8 cellular contexts compared by ENCODE assay signal in the genomic region with DNA sequence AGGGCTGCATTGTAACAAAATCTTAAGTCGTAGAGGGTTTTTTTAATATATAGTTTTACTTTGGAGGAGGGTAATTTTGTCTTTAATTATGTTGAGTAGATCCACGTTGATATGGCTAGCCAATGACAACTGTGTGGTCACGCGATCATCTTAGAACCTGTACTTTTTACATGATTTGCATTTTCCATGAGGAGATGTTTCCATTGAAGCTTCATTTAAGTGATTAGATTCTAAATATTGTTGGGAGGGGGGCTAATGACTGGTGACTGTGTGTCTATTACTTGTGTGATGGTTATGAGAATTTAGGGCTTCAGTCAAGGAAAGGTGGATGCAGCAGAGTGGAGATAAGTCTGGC. TPM values are rescaled to one million over a fixed set of nuclear protein-coding genes. Genes with fewer than 3 reads are reported as not detected.
DNase-seq lines count a peak whose midpoint lies in the region; ATAC-seq and TF ChIP-seq lines count a peak whose summit lies in the region.
"Not testable (repeated sequence)": the region's sequence is repeated elsewhere in the genome, so short reads cannot be mapped to it uniquely, and the experiment has no call there.

No MANE protein-coding gene starts in this region.

- H3K18ac ChIP-seq in IMR-90 (ENCODE audit: low read depth, low read length), result not testable (repeated sequence)

- H2BK5ac ChIP-seq in IMR-90 (ENCODE audit: low read depth, low read length, poor library complexity, severe bottlenecking), result not testable (repeated sequence)

- H3K27ac ChIP-seq in DND-41 (ENCODE audit: low read length) (peak overlapping the region; percentile 72), IMR-90 (ENCODE audit: insufficient read depth, low read length) (peak overlapping the region; percentile 64; the same call in 1 of the 2 replicates), ascending aorta (peak overlapping the region; percentile 82 to 84), left lung (peak overlapping the region in 1 of 2 donors; percentile 80), osteoblast (ENCODE audit: low read depth, low read length) (peak overlapping the region; percentile 82), thyroid gland (peak overlapping the region in 2 of 3 donors; percentile 47 to 77)

- H3K79me2 ChIP-seq in DND-41 (ENCODE audit: insufficient read depth, low read length) (peaks cover 35% of the 10 kb centered on the region), osteoblast (ENCODE audit: insufficient read depth, low read length) (peaks cover 27% of the 10 kb centered on the region)

- H2BK120ac ChIP-seq in IMR-90 (ENCODE audit: low read depth, low read length), result not testable (repeated sequence)

- not testable (repeated sequence) for H2AK9ac ChIP-seq in IMR-90 (replicated peaks; ENCODE audit: low read depth, low read length, poor library complexity)

- DNase-seq in DND-41; IMR-90; ascending aorta (ENCODE audit: low spot score in 2 of 2); epithelial cell of proximal tubule (ENCODE audit: low read depth); left lung; osteoblast (ENCODE audit: insufficient read length, low spot score, missing footprints); thyroid gland: not testable (repeated sequence)

- 0% methylated on average over 3 of the region's 4 CpGs; no CpG with 5 or more reads in 1 of the 2 experiments for WGBS in IMR-90 (ENCODE audit: extremely low coverage in 2 of 2, insufficient read length in 1 of 2), 2 experiments
- 1 to 3% methylated on average over 4 of the region's 4 CpGs for WGBS in thyroid gland, 2 donors

- peak overlapping the region; percentile 72; the same call in 1 of the 2 replicates for H3K4ac ChIP-seq in IMR-90 (ENCODE audit: low read depth, low read length)

- CTCF ChIA-PET in IMR-90 (lab: Yijun Ruan, JAX), result not testable (repeated sequence)

- H3K36me3 ChIP-seq in DND-41 (ENCODE audit: insufficient read depth, low read length) (peaks cover 32% of the 10 kb centered on the region), IMR-90 (ENCODE audit: control insufficient read depth, insufficient read depth, low read length) (peaks cover 11% of the 10 kb centered on the region), ascending aorta (peaks cover 5 to 20% of the 10 kb centered on the region in 2 donors), left lung (peaks cover 0 to 33% of the 10 kb centered on the region in 2 donors), osteoblast (ENCODE audit: insufficient read depth, low read length) (peaks cover 11% of the 10 kb centered on the region)
- H3K36me3 ChIP-seq in thyroid gland, result not testable (repeated sequence)

- H3K4me3 ChIP-seq in DND-41 (ENCODE audit: low read depth in 1 of 2, low read length in 2 of 2) (peak overlapping the region; percentile 51 to 60; a peak in 3 of 4 replicates), IMR-90 (ENCODE audit: insufficient read depth, low read depth, low read length) (peak overlapping the region; percentile 75), ascending aorta (peak overlapping the region; percentile 83 to 89), epithelial cell of proximal tubule (ENCODE audit: low read depth, low read length) (peak overlapping the region; percentile 61), left lung (peak overlapping the region; percentile 65 to 75), osteoblast (ENCODE audit: insufficient read depth, low read length) (peak overlapping the region; percentile 84), thyroid gland (replicated peaks in 1 of 3) (peak overlapping the region; percentile 39 to 84 (median 52))

- H2AFZ ChIP-seq in DND-41 (ENCODE audit: low read depth, low read length) (peak overlapping the region; percentile 77), osteoblast (ENCODE audit: low read length) (peak overlapping the region; percentile 91)
- not testable (repeated sequence) for H2AFZ ChIP-seq in IMR-90 (replicated peaks; ENCODE audit: low read length, poor library complexity)

- H3K14ac ChIP-seq in IMR-90 (replicated peaks; ENCODE audit: low read depth, low read length), result not testable (repeated sequence)

- TF ChIP-seq CTCF in DND-41 (IDR thresholded peaks at IDR 0.05; ENCODE audit: borderline replicate concordance, extremely low read depth, low read length, poor library complexity, severe bottlenecking); IMR-90 (conservative IDR thresholded peaks at IDR 0.05; ENCODE audit: low read depth, low read length); ascending aorta (IDR thresholded peaks at IDR 0.05); epithelial cell of proximal tubule (conservative IDR thresholded peaks at IDR 0.05; ENCODE audit: low read depth, low read length); left lung (IDR thresholded peaks at IDR 0.05); osteoblast (IDR thresholded peaks at IDR 0.05; ENCODE audit: extremely low read depth, low read depth, low read length); thyroid gland (IDR thresholded peaks at IDR 0.05): not testable (repeated sequence)

- not testable (repeated sequence) for TF ChIP-seq RAD21 in IMR-90 (IDR thresholded peaks at IDR 0.05; ENCODE audit: low read length)

- not testable (repeated sequence) for ATAC-seq in DND-41 (ENCODE audit: insufficient read depth, low read depth); IMR-90 (ENCODE audit: low read depth); left lung

- H2BK15ac ChIP-seq in IMR-90 (ENCODE audit: low read depth, low read length), result not testable (repeated sequence)

- H3K9me1 ChIP-seq in IMR-90 (ENCODE audit: insufficient read depth, low read length), result not testable (repeated sequence)

- peaks cover 20% of the 10 kb centered on the region for H3K4me1 Mint-ChIP-seq in T-helper 1 cell treated with Interleukin-12 subunit alpha and Interleukin-12 subunit beta and Interleukin-4 antibody, amounts not matched to agents 30 μg/mL and 1 μg/mL, for 36 hours (ENCODE audit: low read depth)

- not testable (repeated sequence) for BruUV-seq in IMR-90 (replicated peaks; lab: Mats Ljungman, UMichigan)

- not testable (repeated sequence) for H3K9me3 ChIP-seq in DND-41 (ENCODE audit: insufficient read depth, low read length, severe bottlenecking); IMR-90 (ENCODE audit: control insufficient read depth, insufficient read depth, low read length); ascending aorta; left lung; osteoblast (ENCODE audit: low read depth, low read length); thyroid gland

- H3K36me3 Mint-ChIP-seq in T-helper 1 cell treated with Interleukin-12 subunit alpha and Interleukin-12 subunit beta and Interleukin-4 antibody, amounts not matched to agents 30 μg/mL and 1 μg/mL, for 36 hours (ENCODE audit: low read depth), result not testable (repeated sequence)

- peaks cover 13 to 23% of the 10 kb centered on the region in 2 experiments for H3K79me1 ChIP-seq in IMR-90 (ENCODE audit: low read depth in 1 of 2, low read length in 2 of 2)

- H3K27me3 Mint-ChIP-seq in T-helper 1 cell treated with Interleukin-12 subunit alpha and Interleukin-12 subunit beta and Interleukin-4 antibody, amounts not matched to agents 30 μg/mL and 1 μg/mL, for 36 hours (ENCODE audit: low read depth), result not testable (repeated sequence)

- H3K27ac Mint-ChIP-seq in T-helper 1 cell treated with Interleukin-12 subunit alpha and Interleukin-12 subunit beta and Interleukin-4 antibody, amounts not matched to agents 30 μg/mL and 1 μg/mL, for 36 hours, result peak overlapping the region; percentile 95

- not testable (repeated sequence) for H3K9me3 Mint-ChIP-seq in T-helper 1 cell treated with Interleukin-12 subunit alpha and Interleukin-12 subunit beta and Interleukin-4 antibody, amounts not matched to agents 30 μg/mL and 1 μg/mL, for 36 hours

- peak overlapping the region; percentile 67 for H2AK5ac ChIP-seq in IMR-90 (ENCODE audit: low read depth, low read length)

- not testable (repeated sequence) for H3K56ac ChIP-seq in IMR-90 (ENCODE audit: extremely low read depth, insufficient read depth, low read length)

- peak overlapping the region; percentile 90 to 99; a peak in 3 of 4 replicates for H4K8ac ChIP-seq in IMR-90 (ENCODE audit: low read depth in 2 of 2, low read length in 2 of 2)

- not testable (repeated sequence) for H3K23ac ChIP-seq in IMR-90 (ENCODE audit: low read depth, low read length)

- H3K9ac ChIP-seq in DND-41 (ENCODE audit: low read depth, low read length), result peak overlapping the region; percentile 73
- H3K9ac ChIP-seq in IMR-90 (ENCODE audit: low read depth, low read length), result peak overlapping the region; percentile 50

- peak overlapping the region; percentile 78 for H3K4me2 ChIP-seq in DND-41 (ENCODE audit: insufficient read depth, low read length)
- peak overlapping the region; percentile 99 for H3K4me2 ChIP-seq in IMR-90 (ENCODE audit: low read depth, low read length)
- peak overlapping the region; percentile 90 for H3K4me2 ChIP-seq in osteoblast (ENCODE audit: insufficient read depth, low read length)

- dilution Hi-C loops in IMR-90 (cut with HindIII; ENCODE audit: low sequenced_read_pairs, unreplicated experiment), result not testable (repeated sequence)

- H3K4me1 ChIP-seq in DND-41 (ENCODE audit: insufficient read depth, low read length), result peaks cover 26% of the 10 kb centered on the region
- not testable (repeated sequence) for H3K4me1 ChIP-seq in IMR-90 (ENCODE audit: control insufficient read depth, insufficient read depth, low read length)
- H3K4me1 ChIP-seq in ascending aorta, result peaks cover 4 to 10% of the 10 kb centered on the region in 2 donors
- peaks cover 6 to 19% of the 10 kb centered on the region in 2 donors for H3K4me1 ChIP-seq in left lung
- H3K4me1 ChIP-seq in osteoblast (ENCODE audit: insufficient read depth, low read length), result peaks cover 15% of the 10 kb centered on the region
- H3K4me1 ChIP-seq in thyroid gland, result peaks cover 8 to 12% of the 10 kb centered on the region in 2 donors

- not testable (repeated sequence) for TF ChIP-seq POLR2A in IMR-90 (IDR thresholded peaks at IDR 0.05; ENCODE audit: low read depth, low read length); thyroid gland (IDR thresholded peaks at IDR 0.05)

- POLR2A ChIA-PET in IMR-90 (lab: Charles Lee; ENCODE audit: unreplicated experiment), result not testable (repeated sequence)

- H4K5ac ChIP-seq in IMR-90 (ENCODE audit: low read depth, low read length), result not testable (repeated sequence)

- H3K4me3 Mint-ChIP-seq in T-helper 1 cell treated with Interleukin-12 subunit alpha and Interleukin-12 subunit beta and Interleukin-4 antibody, amounts not matched to agents 30 μg/mL and 1 μg/mL, for 36 hours, result peak overlapping the region; percentile 95

- H3K27me3 ChIP-seq in DND-41 (ENCODE audit: insufficient read depth, low read length, poor library complexity); IMR-90 (ENCODE audit: control insufficient read depth, insufficient read depth, low read length); ascending aorta; left lung; osteoblast (ENCODE audit: insufficient read depth, low read length); thyroid gland: not testable (repeated sequence)

- H4K91ac ChIP-seq in IMR-90 (ENCODE audit: insufficient read depth, low read depth, low read length), result not testable (repeated sequence)

- H2BK20ac ChIP-seq in IMR-90 (ENCODE audit: low read depth, low read length), result not testable (repeated sequence)

- in situ Hi-C loops in IMR-90 (cut with MboI; ENCODE audit: low sequenced_read_pairs), result not testable (repeated sequence)

- intact Hi-C loops in IMR-90 (cut with micrococcal nuclease), result loop anchor here (5.0 kb wide), 1 partner anchor 405 kb away; no protein-coding TSS in a partner anchor
- intact Hi-C loops in ascending aorta (cut with DNase I), result loop anchor here (2.0 kb wide), 1 partner anchor 53 kb away; no protein-coding TSS in a partner anchor
- intact Hi-C loops in left lung (cut with DNase I), result not testable (repeated sequence)
- intact Hi-C loops in thyroid gland (cut with DNase I), result loop anchor here (10.0 kb wide), 2 partner anchors 57 to 407 kb away; no protein-coding TSS in a partner anchor

- not testable (repeated sequence) for H4K20me1 ChIP-seq in DND-41 (ENCODE audit: insufficient read depth, low read length); IMR-90 (ENCODE audit: insufficient read depth, low read length); osteoblast (ENCODE audit: insufficient read depth, low read length)

RNA-seq across cellular contexts. Expression of gene METTL2B, which starts 0.8 kb away (rescaled TPM):
- total RNA-seq in IMR-90 (2012; rRNA removed) (34.2 and 45.8 TPM in 2 replicates), ascending aorta (37.4 TPM), epithelial cell of proximal tubule (39.6 and 39.9 TPM in 2 replicates), left lung (10 to 100 TPM; 22.7 to 27.4 TPM), osteoblast (29.5 and 30.8 TPM in 2 replicates), thyroid gland (10 to 100 TPM; 29.2 to 39.0 (median 32.0) TPM)
- 14.1 and 18.0 TPM in 2 replicates for polyA plus RNA-seq in IMR-90 (2012; rRNA removed)
- 7.1 and 7.9 TPM in 2 replicates for polyA plus RNA-seq in IMR-90 (2012; cell fraction: cytosol; rRNA removed)
- 6.4 and 18.4 TPM in 2 replicates for polyA plus RNA-seq in IMR-90 (2012; cell fraction: nucleus; rRNA removed; ENCODE audit: low replicate concordance)

RNA-seq across cellular contexts. Expression of gene HILPDA, which starts 21.6 kb away (rescaled TPM):
- total RNA-seq in IMR-90 (2012; rRNA removed), result 23.6 and 31.2 TPM in 2 replicates
- polyA plus RNA-seq in IMR-90 (2012; rRNA removed), result 29.8 and 35.6 TPM in 2 replicates
- 24.4 and 28.0 TPM in 2 replicates for polyA plus RNA-seq in IMR-90 (2012; cell fraction: cytosol; rRNA removed)
- polyA plus RNA-seq in IMR-90 (2012; cell fraction: nucleus; rRNA removed; ENCODE audit: low replicate concordance), result 17.9 and 23.2 TPM in 2 replicates
- 19.3 TPM for total RNA-seq in ascending aorta
- 21.6 and 33.7 TPM in 2 replicates for total RNA-seq in epithelial cell of proximal tubule
- 10 to 100 TPM; 10.2 to 12.2 TPM for total RNA-seq in left lung
- total RNA-seq in osteoblast, result 10.9 and 13.8 TPM in 2 replicates
- 10 to 100 TPM in 2 of 4 donors, 1 to 10 TPM in 2; 5.4 to 21.2 (median 11.3) TPM for total RNA-seq in thyroid gland
